Comparison of ENCODE assay signal across 2 cellular contexts in the genomic region with DNA sequence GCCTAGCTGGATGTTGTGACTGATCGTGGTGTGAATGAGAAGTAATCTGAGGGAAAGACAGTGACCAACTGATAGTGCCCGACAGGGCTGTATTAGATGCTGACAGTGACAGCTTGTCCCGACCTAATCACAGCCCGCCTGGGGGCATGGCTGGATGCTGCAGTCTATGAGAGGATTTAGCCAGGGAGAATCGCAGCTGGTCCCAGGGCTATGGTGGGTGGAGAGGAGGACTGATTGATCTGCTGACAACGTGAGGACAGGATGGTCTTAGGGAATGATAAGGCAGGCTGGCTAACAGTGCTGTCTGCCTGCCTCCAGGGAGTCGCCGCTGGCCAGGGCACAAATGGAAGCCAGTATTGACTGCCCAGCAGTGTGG.
TF ChIP-seq lines count a peak whose summit lies in the region.

No MANE protein-coding gene starts in this region.

TF ChIP-seq in SK-N-SH, 30 proteins besides CTCF, POLR2A, EP300 and RAD21 (continued from another document):
- TF ChIP-seq REST (IDR thresholded peaks at IDR 0.05; ENCODE audit: low read depth, low read length): no peak

TF ChIP-seq in SK-N-SH treated with all-trans-retinoic acid at 6 μM for 48 hours, 23 proteins besides CTCF, POLR2A, EP300 and RAD21 (continued from another document):
- TF ChIP-seq, protein P1, sequence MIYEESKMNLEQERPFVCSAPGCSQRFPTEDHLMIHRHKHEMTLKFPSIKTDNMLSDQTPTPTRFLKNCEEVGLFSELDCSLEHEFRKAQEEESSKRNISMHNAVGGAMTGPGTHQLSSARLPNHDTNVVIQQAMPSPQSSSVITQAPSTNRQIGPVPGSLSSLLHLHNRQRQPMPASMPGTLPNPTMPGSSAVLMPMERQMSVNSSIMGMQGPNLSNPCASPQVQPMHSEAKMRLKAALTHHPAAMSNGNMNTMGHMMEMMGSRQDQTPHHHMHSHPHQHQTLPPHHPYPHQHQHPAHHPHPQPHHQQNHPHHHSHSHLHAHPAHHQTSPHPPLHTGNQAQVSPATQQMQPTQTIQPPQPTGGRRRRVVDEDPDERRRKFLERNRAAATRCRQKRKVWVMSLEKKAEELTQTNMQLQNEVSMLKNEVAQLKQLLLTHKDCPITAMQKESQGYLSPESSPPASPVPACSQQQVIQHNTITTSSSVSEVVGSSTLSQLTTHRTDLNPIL (CRISPR knock-in tag; IDR thresholded peaks at IDR 0.05; ENCODE audit: low read depth): no peak
